In genomic region chr12:57897296-57897974, GRCh38 we compare ENCODE assay signal across 1 cellular context.
A peak's percentile ranks its signal among the peaks of the same experiment; 100 is the strongest.
TF ChIP-seq lines count a peak whose summit lies in the region.

No MANE protein-coding gene starts in this region.

TF ChIP-seq in HEK293, 187 proteins besides CTCF, POLR2A, EP300 and RAD21 (continued from another document):
- TF ChIP-seq ZNF645 (tag by site-specific recombination; IDR thresholded peaks at IDR 0.05), result no peak
- no peak for TF ChIP-seq ZNF843 (tag by site-specific recombination; IDR thresholded peaks at IDR 0.05)
- TF ChIP-seq ZBTB1 (tag by site-specific recombination; IDR thresholded peaks at IDR 0.05), result no peak
- no peak for TF ChIP-seq ZNF518A (tag by site-specific recombination; conservative IDR thresholded peaks at IDR 0.05; ENCODE audit: low read depth)
- no peak for TF ChIP-seq ZNF677 (tag by site-specific recombination; IDR thresholded peaks at IDR 0.05)
- peak; percentile 40; the same call in 1 of the 2 replicates for TF ChIP-seq ZBTB20 (tag by site-specific recombination; IDR thresholded peaks at IDR 0.05)
- TF ChIP-seq WT1 (tag by site-specific recombination; IDR thresholded peaks at IDR 0.05), result no peak
- TF ChIP-seq PATZ1 (tag by site-specific recombination; IDR thresholded peaks at IDR 0.05), result peak; percentile 31; the same call in 1 of the 2 replicates
- no peak for TF ChIP-seq ZNF548 (tag by site-specific recombination; IDR thresholded peaks at IDR 0.05)
- TF ChIP-seq ZSCAN4 (tag by site-specific recombination; IDR thresholded peaks at IDR 0.05), result no peak
- TF ChIP-seq ATF2 (tag by site-specific recombination; IDR thresholded peaks at IDR 0.05; ENCODE audit: low read depth), result no peak
- TF ChIP-seq ZNF48 (tag by site-specific recombination; IDR thresholded peaks at IDR 0.05), result no peak
- TF ChIP-seq SP7 (tag by site-specific recombination; IDR thresholded peaks at IDR 0.05), result no peak
- TF ChIP-seq REPIN1 (tag by site-specific recombination; IDR thresholded peaks at IDR 0.05; ENCODE audit: low read depth), result no peak
- TF ChIP-seq ZNF629 (tag by site-specific recombination; IDR thresholded peaks at IDR 0.05), result no peak
- no peak for TF ChIP-seq ZNF521 (tag by site-specific recombination; IDR thresholded peaks at IDR 0.05)
- no peak for TF ChIP-seq ZNF341 (tag by site-specific recombination; IDR thresholded peaks at IDR 0.05; ENCODE audit: low read depth)
- no peak for TF ChIP-seq ZNF707 (tag by site-specific recombination; IDR thresholded peaks at IDR 0.05)
- TF ChIP-seq HOXD13 (CRISPR knock-in tag; IDR thresholded peaks at IDR 0.05; ENCODE audit: borderline replicate concordance), result no peak
- no peak for TF ChIP-seq ZNF302 (tag by site-specific recombination; IDR thresholded peaks at IDR 0.05; ENCODE audit: low read depth)
- no peak for TF ChIP-seq ZBTB10 (tag by site-specific recombination; IDR thresholded peaks at IDR 0.05)
